9 cellular contexts compared by ENCODE assay signal in the genomic region with DNA sequence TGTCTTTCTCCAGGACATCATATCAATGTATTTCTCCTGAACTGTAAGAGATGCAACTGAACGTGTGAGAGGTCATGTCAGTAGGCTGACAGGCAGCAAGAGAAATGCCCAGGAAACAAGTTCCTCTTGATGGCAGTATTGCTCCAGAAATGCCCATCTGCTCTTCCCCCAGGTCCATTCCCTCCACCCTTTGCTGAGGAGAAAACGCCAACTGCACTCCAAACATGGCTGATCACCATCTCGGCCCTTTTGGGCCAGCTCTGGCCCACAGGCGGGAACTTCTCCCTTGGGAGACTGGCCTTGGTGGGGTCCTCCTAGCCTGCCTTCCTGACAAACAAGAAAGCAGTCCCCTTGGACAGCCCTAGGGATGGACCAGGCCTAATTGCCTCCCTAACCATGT.
DNase-seq lines count a peak whose midpoint lies in the region; ATAC-seq, FAIRE-seq and TF ChIP-seq lines count a peak whose summit lies in the region.
"Had no signal": no experiment of that assay in that cellular context is flagged by ENCODE, and none has a peak within 500 bp of the region (broad histone marks: within the 10 kb centered on the region; RNA-seq: fewer than 3 reads in every experiment).

No MANE protein-coding gene starts in this region.

- H3K9me2 ChIP-seq in MM.1S (replicated peaks; ENCODE audit: insufficient read depth, low read length) = no peaks in the 10 kb centered on the region

- H3K27ac ChIP-seq in MM.1S (ENCODE audit: low read length) (no peak overlapping the region), astrocyte (ENCODE audit: low read depth, low read length) (no peak overlapping the region), pancreas (no peak overlapping the region), prostate gland (no peak overlapping the region), stomach (no peak overlapping the region)

- H3K4me1 Mint-ChIP-seq in astrocyte (ENCODE audit: low read depth, unreplicated experiment) = peaks cover 16% of the 10 kb centered on the region

- TF ChIP-seq CTCF in MM.1S (IDR thresholded peaks at IDR 0.05; ENCODE audit: low read length) (peak; percentile 31; the same call in 1 of the 2 replicates), astrocyte (IDR thresholded peaks at IDR 0.05; ENCODE audit: insufficient read depth, low read depth, low read length) (no peak), pancreas (IDR thresholded peaks at IDR 0.05) (peak in 3 of 4 donors; percentile 17 to 42 (median 24)), prostate gland (IDR thresholded peaks at IDR 0.05) (no peak), stomach (IDR thresholded peaks at IDR 0.05) (peak in 1 of 7 experiments; percentile 18)

- no peak overlapping the region for H3K4me3 Mint-ChIP-seq in astrocyte (ENCODE audit: unreplicated experiment)

- no peak overlapping the region for H3K27ac Mint-ChIP-seq in astrocyte (ENCODE audit: unreplicated experiment)

- H3K36me3 ChIP-seq in MM.1S (replicated peaks; ENCODE audit: insufficient read depth, low read length) = no peaks in the 10 kb centered on the region
- no peaks in the 10 kb centered on the region for H3K36me3 ChIP-seq in astrocyte (ENCODE audit: insufficient read depth, low read length)
- H3K36me3 ChIP-seq in pancreas = no peaks in the 10 kb centered on the region
- H3K36me3 ChIP-seq in prostate gland = no peaks in the 10 kb centered on the region
- peaks cover 0 to 10% (median 4%) of the 10 kb centered on the region in 4 donors for H3K36me3 ChIP-seq in stomach

- ATAC-seq in GM18867 (IDR thresholded peaks at IDR 0.05; ENCODE audit: unreplicated experiment) (peak; percentile 36), pancreas (peak; percentile 55 to 69 (median 64)), HG03045 (IDR thresholded peaks at IDR 0.05; ENCODE audit: unreplicated experiment) (no peak), HG02610 (IDR thresholded peaks at IDR 0.05; ENCODE audit: unreplicated experiment) (no peak)

- no peaks in the 10 kb centered on the region for H3K27me3 Mint-ChIP-seq in astrocyte (ENCODE audit: low read depth, unreplicated experiment)

- H3K27me3 ChIP-seq in MM.1S (replicated peaks; ENCODE audit: insufficient read depth, low read length) (no peaks in the 10 kb centered on the region), astrocyte (ENCODE audit: insufficient read depth, low read length) (no peaks in the 10 kb centered on the region), pancreas (no peaks in the 10 kb centered on the region), prostate gland (replicated peaks; ENCODE audit: insufficient read depth) (no peaks in the 10 kb centered on the region), stomach (no peaks in the 10 kb centered on the region)

- H4K20me1 ChIP-seq in MM.1S (ENCODE audit: insufficient read depth, low read length) (no peaks in the 10 kb centered on the region), astrocyte (ENCODE audit: insufficient read depth, low read length) (no peaks in the 10 kb centered on the region)

- H3K9ac ChIP-seq in MM.1S (ENCODE audit: low read length) = no peak overlapping the region
- H3K9ac ChIP-seq in astrocyte (ENCODE audit: low read length) = no peak overlapping the region

- TF ChIP-seq POLR2A in prostate gland (IDR thresholded peaks at IDR 0.05) (no peak), stomach (IDR thresholded peaks at IDR 0.05) (no peak)

- H3K4me1 ChIP-seq in MM.1S (ENCODE audit: low read length) = no peaks in the 10 kb centered on the region
- no peaks in the 10 kb centered on the region for H3K4me1 ChIP-seq in astrocyte (ENCODE audit: insufficient read depth, low read length)
- peaks cover 0 to 7% (median 0%) of the 10 kb centered on the region in 3 donors for H3K4me1 ChIP-seq in pancreas
- no peaks in the 10 kb centered on the region for H3K4me1 ChIP-seq in prostate gland (replicated peaks)
- H3K4me1 ChIP-seq in stomach = peaks cover 0 to 20% (median 7%) of the 10 kb centered on the region in 4 donors

- FAIRE-seq in astrocyte (lab: Jason Lieb, UNC) = peak; percentile 74
- no peak for FAIRE-seq in pancreas (lab: Jason Lieb, UNC)
- FAIRE-seq: frontal cortex had no signal

- no peaks in the 10 kb centered on the region for H3K79me2 ChIP-seq in MM.1S (ENCODE audit: low read length)
- no peaks in the 10 kb centered on the region for H3K79me2 ChIP-seq in astrocyte (ENCODE audit: insufficient read depth, low read length)

- H3K4me2 ChIP-seq in MM.1S (ENCODE audit: low read depth, low read length) (peak overlapping the region; percentile 9; the same call in 1 of the 2 replicates), astrocyte (ENCODE audit: low read length) (no peak overlapping the region)

- no peak for TF ChIP-seq EP300 in stomach (IDR thresholded peaks at IDR 0.05)

- H2AFZ ChIP-seq in MM.1S (ENCODE audit: low read length) = no peak overlapping the region
- H2AFZ ChIP-seq in astrocyte (ENCODE audit: low read depth, low read length) = no peak overlapping the region

- H3K36me3 Mint-ChIP-seq in astrocyte (ENCODE audit: low read depth, unreplicated experiment) = no peaks in the 10 kb centered on the region

- 23 to 41% methylated on average over 4 of the region's 4 CpGs for WGBS in pancreas, 2 donors
- WGBS in prostate gland = 73% methylated on average over 4 of the region's 4 CpGs
- WGBS in stomach, 5 donors = 33 to 74% (median 57%) methylated on average over 3 to 4 of the region's 4 CpGs

- H3K4me3 ChIP-seq in MM.1S (ENCODE audit: low read length) (no peak overlapping the region), astrocyte (ENCODE audit: insufficient read depth, low read depth, low read length) (no peak overlapping the region), pancreas (no peak overlapping the region), prostate gland (no peak overlapping the region), stomach (no peak overlapping the region)

- intact Hi-C loops in pancreas (cut with DNase I) = no loop called here
- intact Hi-C loops in prostate gland (cut with DNase I) = no loop called here
- intact Hi-C loops in stomach (cut with DNase I; ENCODE audit: low total_unique reads) = no loop called here

- no peaks in the 10 kb centered on the region for H3F3A ChIP-seq in MM.1S (ENCODE audit: insufficient read depth, low read length)

- peaks cover 4% of the 10 kb centered on the region for H3K9me3 Mint-ChIP-seq in astrocyte (ENCODE audit: unreplicated experiment)

- DNase-seq in MM.1S = peak; percentile 39
- peak; percentile 3 for DNase-seq in astrocyte (ENCODE audit: low read depth)
- peak in 3 of 6 donors; percentile 34 to 66 (median 52) for DNase-seq in pancreas
- DNase-seq in prostate gland (ENCODE audit: low spot score) = no peak
- DNase-seq in stomach = no peak

- H3K9me3 ChIP-seq in MM.1S (replicated peaks; ENCODE audit: insufficient read depth, low read length) = no peaks in the 10 kb centered on the region
- H3K9me3 ChIP-seq in astrocyte (ENCODE audit: insufficient read depth, low read depth, low read length) = no peaks in the 10 kb centered on the region
- H3K9me3 ChIP-seq in pancreas = no peaks in the 10 kb centered on the region
- no peaks in the 10 kb centered on the region for H3K9me3 ChIP-seq in prostate gland
- H3K9me3 ChIP-seq in stomach = peaks cover 0 to 51% (median 14%) of the 10 kb centered on the region in 4 donors

Comparison
In these comparisons a context has a peak if more than half of its experiments do, and no peak if none do; other contexts are left out.
1. ATAC-seq: peak in GM18867 (single experiment) and pancreas (4 of 4); none in HG03045 (single experiment) and HG02610 (single experiment).
2. DNase-seq: peak in MM.1S (single experiment) and astrocyte (single experiment); none in prostate gland (single experiment) and stomach (single experiment).
3. CTCF ChIP-seq: peak in MM.1S (single experiment) and pancreas (3 of 4); none in astrocyte (single experiment) and prostate gland (0 of 4).